ENCODE assay signal across 20 cellular contexts in the genomic region with DNA sequence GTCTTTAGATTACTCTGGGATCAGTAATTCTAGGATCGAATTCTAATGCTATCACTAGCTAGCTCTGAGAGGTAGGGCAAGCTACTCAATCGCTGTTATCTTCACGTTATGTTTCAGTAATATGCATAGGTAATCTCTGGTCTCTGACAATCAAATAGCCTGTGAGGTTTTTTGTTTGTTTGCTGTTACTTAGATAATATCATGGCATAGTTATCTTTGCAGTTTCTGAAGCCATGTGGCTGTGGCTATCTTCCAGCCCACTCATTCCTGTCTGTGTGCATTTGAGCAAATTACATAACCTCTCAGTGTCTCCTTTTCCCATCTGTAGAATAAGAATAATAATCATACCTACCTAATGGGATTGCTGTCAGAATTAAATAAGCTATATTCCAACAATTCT.
DNase-seq lines count a peak whose midpoint lies in the region; ATAC-seq and TF ChIP-seq lines count a peak whose summit lies in the region.
"Had no signal": no experiment of that assay in that cellular context is flagged by ENCODE, and none has a peak within 500 bp of the region (broad histone marks: within the 10 kb centered on the region; RNA-seq: fewer than 3 reads in every experiment).

No MANE protein-coding gene starts in this region.

- DNase-seq in Right ventricle myocardium superior (no peak), Right ventricle myocardium inferior (ENCODE audit: missing footprints) (no peak), SK-N-SH (peak; percentile 24), cerebellar cortex (ENCODE audit: low spot score) (peak; percentile 23), MCF 10A (ENCODE audit: unreplicated experiment) (no peak), COR-L47 (lab: John Stamatoyannopoulos, UW) (no peak)
- DNase-seq in CD4-positive, alpha-beta memory T cell, result no peak
- DNase-seq: Calu3; CD4-positive, alpha-beta T cell; DMS53; EL; GOT3; KBM-7; NCI-H1417; NCI-H187 treated with DMSO at 0.1 percent for 48 hours; NCI-H446; NCI-H526 treated with DMSO at 0.1 percent for 48 hours; SHP77 treated with DMSO at 0.1 percent for 48 hours had no signal

- CTCF ChIA-PET in SK-N-SH (lab: Yijun Ruan, JAX) (interaction anchor here (1.2 kb wide), 2 partner anchors 11 to 324 kb away, joined by 3 to 6 read pairs; no protein-coding TSS in a partner anchor), MCF 10A (lab: Yijun Ruan, JAX) (interaction anchor here (0.7 to 1.7 kb wide), 2 partner anchors 9 to 10 kb away, joined by 3 read pairs; no protein-coding TSS in a partner anchor)
- CTCF ChIA-PET in CD4-positive, alpha-beta memory T cell (lab: Charles Lee; ENCODE audit: partially characterized antibody), result no interaction called here

- ATAC-seq in Right ventricle myocardium superior (ENCODE audit: poor library complexity), result peak; percentile 53
- no peak for ATAC-seq in Right ventricle myocardium inferior
- no peak for ATAC-seq in HG03280 (IDR thresholded peaks at IDR 0.05; ENCODE audit: unreplicated experiment)
- ATAC-seq: HCT116 had no signal

- no peaks in the 10 kb centered on the region for H3K4me1 Mint-ChIP-seq in CD4-positive, alpha-beta memory T cell
- H3K4me1 Mint-ChIP-seq in MCF 10A (ENCODE audit: insufficient read depth, unreplicated experiment), result peaks cover 6% of the 10 kb centered on the region

- intact Hi-C loops in Right ventricle myocardium superior (cut with DNase I) (no loop called here), Right ventricle myocardium inferior (cut with DNase I) (no loop called here), MCF 10A (cut with micrococcal nuclease) (no loop called here)
- intact Hi-C loops in CD4-positive, alpha-beta memory T cell (cut with micrococcal nuclease), result no loop called here

- TF ChIP-seq RAD21 in SK-N-SH (IDR thresholded peaks at IDR 0.05; ENCODE audit: low read length), result peak; percentile 30

- TF ChIP-seq EP300 in SK-N-SH (IDR thresholded peaks at IDR 0.05; ENCODE audit: borderline replicate concordance in 1 of 2, low read depth in 1 of 2, low read length in 1 of 2), result peak in 1 of 2 experiments; percentile 77; a peak in 2 of 4 replicates

- H4K20me1 ChIP-seq in SK-N-SH (ENCODE audit: insufficient read depth), result no peaks in the 10 kb centered on the region

- H3K4me2 ChIP-seq in SK-N-SH, result no peak overlapping the region

- H3K9me3 Mint-ChIP-seq in CD4-positive, alpha-beta memory T cell, result peaks cover 0 to 7% (median 1%) of the 10 kb centered on the region in 8 donors
- H3K9me3 Mint-ChIP-seq in MCF 10A (ENCODE audit: unreplicated experiment), result no peaks in the 10 kb centered on the region
- H3K9me3 Mint-ChIP-seq: CD4-positive, alpha-beta T cell had no signal

- WGBS in SK-N-SH (ENCODE audit: low lambda C conversion rate), result 28% methylated on average over 3 of the region's 3 CpGs

- BruUV-seq in MCF 10A (replicated peaks; lab: Mats Ljungman, UMichigan), result no TSS peak

- peaks cover 0 to 4% of the 10 kb centered on the region in 2 experiments; a peak in 2 of 4 replicates for H3K4me1 ChIP-seq in SK-N-SH (ENCODE audit: control insufficient read depth in 1 of 2, insufficient read depth in 2 of 2, low read depth in 1 of 2, low read length in 1 of 2)
- H3K4me1 ChIP-seq in CD4-positive, alpha-beta memory T cell (ENCODE audit: insufficient read depth, low read length), result no peaks in the 10 kb centered on the region

- H3K4me3 Mint-ChIP-seq in CD4-positive, alpha-beta memory T cell, result no peak overlapping the region
- no peak overlapping the region for H3K4me3 Mint-ChIP-seq in MCF 10A (ENCODE audit: unreplicated experiment)
- H3K4me3 Mint-ChIP-seq: CD4-positive, alpha-beta T cell had no signal

- no peaks in the 10 kb centered on the region for H3K27me3 Mint-ChIP-seq in CD4-positive, alpha-beta memory T cell
- no peaks in the 10 kb centered on the region for H3K27me3 Mint-ChIP-seq in MCF 10A (ENCODE audit: insufficient read depth, unreplicated experiment)
- H3K27me3 Mint-ChIP-seq: CD4-positive, alpha-beta T cell had no signal

- H3K4me3 ChIP-seq in SK-N-SH (ENCODE audit: low read depth in 2 of 2, low read length in 1 of 2), result no peak overlapping the region
- no peak overlapping the region for H3K4me3 ChIP-seq in CD4-positive, alpha-beta memory T cell (ENCODE audit: low read length in 2 of 2)

- no peak overlapping the region for H3K9ac ChIP-seq in SK-N-SH

- H3K27ac ChIP-seq in SK-N-SH (ENCODE audit: low read depth in 2 of 2, low read length in 1 of 2), result peak overlapping the region in 1 of 2 experiments; percentile 34; a peak in 1 of 4 replicates
- H3K27ac ChIP-seq in CD4-positive, alpha-beta memory T cell (ENCODE audit: low read depth, low read length), result no peak overlapping the region

- no peaks in the 10 kb centered on the region for H3K27me3 ChIP-seq in SK-N-SH (ENCODE audit: insufficient read depth)
- H3K27me3 ChIP-seq in CD4-positive, alpha-beta memory T cell (ENCODE audit: insufficient read depth, low read length), result no peaks in the 10 kb centered on the region

- no peaks in the 10 kb centered on the region for H3K36me3 ChIP-seq in SK-N-SH (replicated peaks in 1 of 2; ENCODE audit: control insufficient read depth in 1 of 2, insufficient read depth in 2 of 2, low read length in 1 of 2)
- H3K36me3 ChIP-seq in CD4-positive, alpha-beta memory T cell (ENCODE audit: insufficient read depth, low read length), result no peaks in the 10 kb centered on the region

- no peaks in the 10 kb centered on the region for H3K36me3 Mint-ChIP-seq in CD4-positive, alpha-beta memory T cell
- no peaks in the 10 kb centered on the region for H3K36me3 Mint-ChIP-seq in MCF 10A (ENCODE audit: insufficient read depth, unreplicated experiment)

- H3K9me2 ChIP-seq in SK-N-SH, result no peaks in the 10 kb centered on the region

- H3K27ac Mint-ChIP-seq in CD4-positive, alpha-beta memory T cell, result no peak overlapping the region
- no peak overlapping the region for H3K27ac Mint-ChIP-seq in MCF 10A (ENCODE audit: low read depth, unreplicated experiment)
- H3K27ac Mint-ChIP-seq: CD4-positive, alpha-beta T cell had no signal

- H3F3A ChIP-seq in SK-N-SH (replicated peaks; ENCODE audit: insufficient read depth), result no peaks in the 10 kb centered on the region

- POLR2A ChIA-PET in SK-N-SH (lab: Yijun Ruan, JAX), result no interaction called here
- POLR2A ChIA-PET in CD4-positive, alpha-beta memory T cell (lab: Charles Lee; ENCODE audit: partially characterized antibody), result no interaction called here
- POLR2A ChIA-PET in MCF 10A (lab: Yijun Ruan, JAX), result no interaction called here

- H3K79me2 ChIP-seq in SK-N-SH (ENCODE audit: insufficient read depth), result no peaks in the 10 kb centered on the region

- H2AFZ ChIP-seq in SK-N-SH (ENCODE audit: low read depth), result peak overlapping the region; percentile 4; the same call in 1 of the 2 replicates

- no peak for TF ChIP-seq CTCF in SK-N-SH (IDR thresholded peaks at IDR 0.05)
- no peak for TF ChIP-seq CTCF in MCF 10A (IDR thresholded peaks at IDR 0.05; ENCODE audit: unreplicated experiment)

- no peaks in the 10 kb centered on the region for H3K9me3 ChIP-seq in SK-N-SH
- H3K9me3 ChIP-seq in CD4-positive, alpha-beta memory T cell (ENCODE audit: control insufficient read depth in 1 of 2, low read length in 2 of 2), result no peaks in the 10 kb centered on the region

TF ChIP-seq in SK-N-SH, 30 proteins besides CTCF, POLR2A, EP300 and RAD21:
- TF ChIP-seq GATA2 (CRISPR knock-in tag; IDR thresholded peaks at IDR 0.05) (peak; percentile 87), RCOR1 (IDR thresholded peaks at IDR 0.05; ENCODE audit: low read length) (peak; percentile 87), TAF1 (IDR thresholded peaks at IDR 0.05; ENCODE audit: borderline replicate concordance, low read depth, low read length) (no peak), MXI1 (IDR thresholded peaks at IDR 0.05; ENCODE audit: low read depth, low read length) (peak; percentile 62; the same call in 1 of the 2 replicates), CHD2 (IDR thresholded peaks at IDR 0.05; ENCODE audit: low read length, partially characterized antibody) (peak; percentile 55), TCF12 (IDR thresholded peaks at IDR 0.05) (0 out of 2 replicates have a peak, but pooled peaks have one; percentile 14)
- TF ChIP-seq, protein P1, sequence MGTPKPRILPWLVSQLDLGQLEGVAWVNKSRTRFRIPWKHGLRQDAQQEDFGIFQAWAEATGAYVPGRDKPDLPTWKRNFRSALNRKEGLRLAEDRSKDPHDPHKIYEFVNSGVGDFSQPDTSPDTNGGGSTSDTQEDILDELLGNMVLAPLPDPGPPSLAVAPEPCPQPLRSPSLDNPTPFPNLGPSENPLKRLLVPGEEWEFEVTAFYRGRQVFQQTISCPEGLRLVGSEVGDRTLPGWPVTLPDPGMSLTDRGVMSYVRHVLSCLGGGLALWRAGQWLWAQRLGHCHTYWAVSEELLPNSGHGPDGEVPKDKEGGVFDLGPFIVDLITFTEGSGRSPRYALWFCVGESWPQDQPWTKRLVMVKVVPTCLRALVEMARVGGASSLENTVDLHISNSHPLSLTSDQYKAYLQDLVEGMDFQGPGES (IDR thresholded peaks at IDR 0.05; ENCODE audit: low read depth, low read length), result no peak

Comparison
In these comparisons a context has a peak if more than half of its experiments do, and no peak if none do; other contexts are left out.
1. DNase-seq: peak in SK-N-SH (single experiment) and cerebellar cortex (single experiment); none in Right ventricle myocardium superior (single experiment), Right ventricle myocardium inferior (single experiment), CD4-positive, alpha-beta memory T cell (0 of 5), MCF 10A (single experiment) and COR-L47 (single experiment).